1 cellular context compared by ENCODE assay signal in the genomic region with DNA sequence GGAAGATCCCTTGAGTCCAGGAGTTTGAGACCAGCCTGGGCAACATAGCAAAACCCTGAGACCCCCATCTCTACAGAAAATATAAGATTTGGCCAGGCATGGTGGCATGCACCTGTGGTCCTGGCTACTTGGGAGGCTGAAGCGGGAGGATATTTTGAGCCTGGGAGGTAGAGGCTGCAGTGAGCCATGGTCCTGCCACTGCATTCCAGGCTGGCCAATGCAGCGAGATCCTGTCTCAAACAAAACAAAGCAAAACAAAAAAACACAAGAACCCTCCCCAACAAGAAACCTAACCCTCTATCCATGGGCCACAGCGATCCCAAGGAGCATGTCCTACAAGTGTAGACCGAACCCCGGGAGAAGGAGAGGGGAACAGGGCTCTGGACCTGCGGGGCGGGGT.
TF ChIP-seq lines count a peak whose summit lies in the region.

No MANE protein-coding gene starts in this region.

TF ChIP-seq in GM23338, 12 proteins besides CTCF, POLR2A, EP300 and RAD21:
- TF ChIP-seq EZH2phosphoT487 (IDR thresholded peaks at IDR 0.05; ENCODE audit: unreplicated experiment), result no peak
- no peak for TF ChIP-seq NANOG (IDR thresholded peaks at IDR 0.05; ENCODE audit: borderline replicate concordance)
- TF ChIP-seq POLR2AphosphoS5 (IDR thresholded peaks at IDR 0.05; ENCODE audit: low read depth), result no peak
TF ChIP-seq in GM23338: peak in this region for 0.
